In the genomic region with DNA sequence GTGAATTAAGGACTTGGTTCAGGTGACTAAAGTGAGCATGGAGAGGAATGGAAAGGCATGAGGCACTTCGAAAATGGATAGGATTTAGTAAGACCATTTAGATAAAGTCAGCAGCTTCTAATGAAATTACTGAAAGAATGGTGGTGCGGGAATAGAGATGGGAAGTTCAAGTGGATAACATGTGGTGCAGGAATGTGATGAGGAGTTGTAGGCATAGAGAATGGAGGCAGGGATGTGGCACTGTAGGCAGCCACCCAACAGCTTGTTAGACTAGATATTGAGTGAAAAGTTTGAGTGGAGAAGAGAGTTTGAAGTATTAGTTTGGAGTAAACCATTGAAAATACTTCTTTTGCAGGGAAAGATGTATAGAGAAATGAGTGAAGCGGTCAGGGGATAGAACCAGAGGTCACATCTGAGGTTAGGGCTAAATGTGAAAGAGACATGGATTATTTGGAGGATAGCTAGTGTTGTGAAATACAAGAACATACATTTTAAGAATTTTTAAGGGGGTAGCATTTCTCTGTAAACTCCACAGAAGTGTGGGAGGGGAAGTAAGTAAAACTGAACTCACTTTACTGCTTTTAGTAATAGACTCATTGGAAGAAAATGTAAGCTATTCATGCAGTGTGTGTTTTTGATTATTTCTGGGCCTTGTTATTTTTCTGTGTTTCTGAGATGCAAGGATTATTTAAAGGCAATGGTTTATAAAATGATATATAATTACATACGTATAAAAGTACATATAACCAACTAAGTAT, we compare ENCODE assay signal across 13 cellular contexts. TPM values are rescaled to one million over a fixed set of nuclear protein-coding genes. Genes with fewer than 3 reads are reported as not detected.
A peak's percentile ranks its signal among the peaks of the same experiment; 100 is the strongest.
DNase-seq lines count a peak whose midpoint lies in the region; ATAC-seq and TF ChIP-seq lines count a peak whose summit lies in the region.
"Had no signal": no experiment of that assay in that cellular context is flagged by ENCODE, and none has a peak within 500 bp of the region (broad histone marks: within the 10 kb centered on the region; RNA-seq: fewer than 3 reads in every experiment).

No MANE protein-coding gene starts in this region.

- no peak for DNase-seq in CD4-positive, alpha-beta T cell
- DNase-seq in Karpas-422 (no peak), astrocyte of the spinal cord (ENCODE audit: low read depth, low spot score) (peak; percentile 30), NCI-H2196 (lab: John Stamatoyannopoulos, UW; ENCODE audit: unreplicated experiment) (no peak)
- DNase-seq in naive thymus-derived CD4-positive, alpha-beta T cell: no peak
- no peak for DNase-seq in activated CD8-positive, alpha-beta memory T cell treated with anti-CD3 and anti-CD28 coated beads, Interleukin-2, amount 50 U/mL, for 4 hours
- DNase-seq: activated CD4-positive, alpha-beta T cell treated with anti-CD3 and anti-CD28 coated beads, Interleukin-2, amount 50 U/mL, for 4 hours; caudate nucleus; NCI-H1092 treated with DMSO at 0.1 percent for 48 hours; nucleus accumbens had no signal

- H3K27me3 ChIP-seq in CD4-positive, alpha-beta T cell (ENCODE audit: control insufficient read depth, insufficient read depth, low read length): no peaks in the 10 kb centered on the region
- no peaks in the 10 kb centered on the region for H3K27me3 ChIP-seq in Karpas-422 (ENCODE audit: low read length)
- no peaks in the 10 kb centered on the region for H3K27me3 ChIP-seq in naive thymus-derived CD4-positive, alpha-beta T cell (ENCODE audit: control insufficient read depth in 2 of 2, insufficient read depth in 2 of 2, low read length in 2 of 2)

- peak overlapping the region; percentile 7 for H3K27ac Mint-ChIP-seq in CD4-positive, alpha-beta T cell
- H3K27ac Mint-ChIP-seq in naive thymus-derived CD4-positive, alpha-beta T cell: peak overlapping the region in 8 of 9 donors; percentile 8 to 72 (median 42)

- H3K4me1 Mint-ChIP-seq in CD4-positive, alpha-beta T cell (ENCODE audit: low read depth): peaks cover 90% of the 10 kb centered on the region
- H3K4me1 Mint-ChIP-seq in naive thymus-derived CD4-positive, alpha-beta T cell: peaks cover 54 to 95% (median 90%) of the 10 kb centered on the region in 7 donors

- H3K4me3 ChIP-seq in Karpas-422 (ENCODE audit: low read length): peak overlapping the region; percentile 5; the same call in 1 of the 2 replicates
- H3K4me3 ChIP-seq in astrocyte of the spinal cord (ENCODE audit: low read depth, low read length): no peak overlapping the region
- H3K4me3 ChIP-seq in naive thymus-derived CD4-positive, alpha-beta T cell (ENCODE audit: low read length): no peak overlapping the region

- no peaks in the 10 kb centered on the region for H3K27me3 Mint-ChIP-seq in CD4-positive, alpha-beta T cell
- no peaks in the 10 kb centered on the region for H3K27me3 Mint-ChIP-seq in naive thymus-derived CD4-positive, alpha-beta T cell

- H3K9me3 Mint-ChIP-seq in CD4-positive, alpha-beta T cell: no peaks in the 10 kb centered on the region
- no peaks in the 10 kb centered on the region for H3K9me3 Mint-ChIP-seq in naive thymus-derived CD4-positive, alpha-beta T cell

- peaks cover 79% of the 10 kb centered on the region for H3K4me1 ChIP-seq in Karpas-422 (ENCODE audit: low read length)
- peaks cover 32 to 64% of the 10 kb centered on the region in 2 donors for H3K4me1 ChIP-seq in naive thymus-derived CD4-positive, alpha-beta T cell (ENCODE audit: control insufficient read depth in 2 of 2, insufficient read depth in 2 of 2, low read length in 2 of 2)

- H3K27ac ChIP-seq in CD4-positive, alpha-beta T cell (ENCODE audit: low read depth, low read length): no peak overlapping the region
- peak overlapping the region; percentile 62 for H3K27ac ChIP-seq in Karpas-422 (ENCODE audit: low read length)
- H3K27ac ChIP-seq in naive thymus-derived CD4-positive, alpha-beta T cell (ENCODE audit: low read depth, low read length): no peak overlapping the region

- peak overlapping the region; percentile 15; the same call in 1 of the 2 replicates for H3K9ac ChIP-seq in Karpas-422 (ENCODE audit: low read length)

- H2AFZ ChIP-seq in Karpas-422 (ENCODE audit: low read length): no peak overlapping the region

- H3K9me2 ChIP-seq in Karpas-422 (replicated peaks; ENCODE audit: insufficient read depth, low read length): no peaks in the 10 kb centered on the region

- peaks cover 34% of the 10 kb centered on the region for H4K20me1 ChIP-seq in Karpas-422 (ENCODE audit: insufficient read depth, low read depth, low read length)

- H3K4me2 ChIP-seq in Karpas-422 (ENCODE audit: low read depth, low read length, poor library complexity, severe bottlenecking): peak overlapping the region; percentile 52

- intact Hi-C loops in CD4-positive, alpha-beta T cell (cut with DNase I, micrococcal nuclease): loop anchor here in 1 of 2 experiments (5.0 kb wide), 1 partner anchor 45 kb away; the partner anchor contains the start of gene DYRK1A
- intact Hi-C loops in naive thymus-derived CD4-positive, alpha-beta T cell (cut with micrococcal nuclease): no loop called here

- POLR2A ChIA-PET in CD4-positive, alpha-beta T cell (lab: Charles Lee): interaction anchor here (1.2 kb wide), 1 partner anchor 25 kb away, joined by 3 read pairs; no protein-coding TSS in a partner anchor
- POLR2A ChIA-PET in naive thymus-derived CD4-positive, alpha-beta T cell (lab: Charles Lee): no interaction called here

- TF ChIP-seq CTCF in CD4-positive, alpha-beta T cell (IDR thresholded peaks at IDR 0.05): no peak
- TF ChIP-seq CTCF in astrocyte of the spinal cord (IDR thresholded peaks at IDR 0.05; ENCODE audit: low read depth, low read length): no peak

- peaks cover 98% of the 10 kb centered on the region for H3K79me2 ChIP-seq in Karpas-422 (ENCODE audit: low read length)

- no peaks in the 10 kb centered on the region for H3K9me3 ChIP-seq in CD4-positive, alpha-beta T cell (ENCODE audit: control insufficient read depth, low read length)
- no peaks in the 10 kb centered on the region for H3K9me3 ChIP-seq in Karpas-422 (ENCODE audit: low read length)
- no peaks in the 10 kb centered on the region for H3K9me3 ChIP-seq in naive thymus-derived CD4-positive, alpha-beta T cell (ENCODE audit: control insufficient read depth in 2 of 3, low read length in 3 of 3)

- H3K36me3 Mint-ChIP-seq in CD4-positive, alpha-beta T cell (ENCODE audit: low read depth): peaks cover 16% of the 10 kb centered on the region
- peaks cover 0 to 9% (median 5%) of the 10 kb centered on the region in 5 donors for H3K36me3 Mint-ChIP-seq in naive thymus-derived CD4-positive, alpha-beta T cell

- peaks cover 4% of the 10 kb centered on the region; the same call in 1 of the 2 replicates for H3K36me3 ChIP-seq in Karpas-422 (ENCODE audit: insufficient read depth, low read length)
- no peaks in the 10 kb centered on the region for H3K36me3 ChIP-seq in naive thymus-derived CD4-positive, alpha-beta T cell (ENCODE audit: control insufficient read depth in 2 of 3, insufficient read depth in 3 of 3, low read length in 3 of 3)

- H3K4me3 Mint-ChIP-seq in CD4-positive, alpha-beta T cell: peak overlapping the region; percentile 1
- H3K4me3 Mint-ChIP-seq in naive thymus-derived CD4-positive, alpha-beta T cell: peak overlapping the region in 9 of 10 donors; percentile 16 to 73 (median 40)

- CTCF ChIA-PET in CD4-positive, alpha-beta T cell (lab: Charles Lee): interaction anchor here (1.1 to 1.3 kb wide), 3 partner anchors 10 to 178 kb away, joined by 3 to 4 read pairs (median 3); no protein-coding TSS in a partner anchor
- CTCF ChIA-PET in naive thymus-derived CD4-positive, alpha-beta T cell (lab: Charles Lee): no interaction called here

- in situ Hi-C loops in astrocyte of the spinal cord (cut with HindIII; ENCODE audit: low sequenced_read_pairs): no loop called here

- ATAC-seq in CD4-positive, alpha-beta T cell (ENCODE audit: poor library complexity): no peak
- no peak for ATAC-seq in naive thymus-derived CD4-positive, alpha-beta T cell
- no peak for ATAC-seq in GM21528 (IDR thresholded peaks at IDR 0.05; ENCODE audit: low FRiP score, unreplicated experiment)
- no peak for ATAC-seq in HG03439 (IDR thresholded peaks at IDR 0.05; ENCODE audit: unreplicated experiment)
- ATAC-seq: Panc1 had no signal

RNA-seq across cellular contexts. Expression of gene DYRK1A, which starts 46.2 kb away (rescaled TPM):
- 100 to 1,000 TPM; 135 to 145 TPM for total RNA-seq in CD4-positive, alpha-beta T cell
- total RNA-seq in Karpas-422 (2014; rRNA removed; shearing (Covaris generic); ENCODE audit: low replicate concordance): 65.3 and 98.2 TPM in 2 replicates
- 100 to 1,000 TPM in 4 of 5 experiments, 10 to 100 TPM in 1; 86.0 to 142 (median 125) TPM for total RNA-seq in naive thymus-derived CD4-positive, alpha-beta T cell
- polyA plus RNA-seq in naive thymus-derived CD4-positive, alpha-beta T cell: 1 to 10 TPM; 3.3 to 7.6 TPM
